In genomic region chr5:157222506-157223230, GRCh38 we compare ENCODE assay signal across 8 cellular contexts. TPM values are rescaled to one million over a fixed set of nuclear protein-coding genes. Genes with fewer than 3 reads are reported as not detected.
DNase-seq lines count a peak whose midpoint lies in the region; ATAC-seq, FAIRE-seq and TF ChIP-seq lines count a peak whose summit lies in the region.

No MANE protein-coding gene starts in this region.

- peak overlapping the region; percentile 33 for H3K27ac ChIP-seq in astrocyte (ENCODE audit: low read depth, low read length)

- H3K27me3 Mint-ChIP-seq in T-helper 1 cell treated with Interleukin-12 subunit alpha and Interleukin-12 subunit beta and Interleukin-4 antibody, amounts not matched to agents 30 μg/mL and 1 μg/mL, for 36 hours (ENCODE audit: low read depth): no peaks in the 10 kb centered on the region
- H3K27me3 Mint-ChIP-seq in astrocyte (ENCODE audit: low read depth, unreplicated experiment): no peaks in the 10 kb centered on the region

- no peak overlapping the region for H3K4me3 ChIP-seq in astrocyte (ENCODE audit: insufficient read depth, low read depth, low read length)

- H3K36me3 Mint-ChIP-seq in T-helper 1 cell treated with Interleukin-12 subunit alpha and Interleukin-12 subunit beta and Interleukin-4 antibody, amounts not matched to agents 30 μg/mL and 1 μg/mL, for 36 hours (ENCODE audit: low read depth): peaks cover 80% of the 10 kb centered on the region
- no peaks in the 10 kb centered on the region for H3K36me3 Mint-ChIP-seq in astrocyte (ENCODE audit: low read depth, unreplicated experiment)

- peak overlapping the region; percentile 7 for H3K9ac ChIP-seq in astrocyte (ENCODE audit: low read length)

- no peaks in the 10 kb centered on the region for H3K36me3 ChIP-seq in astrocyte (ENCODE audit: insufficient read depth, low read length)

- no peaks in the 10 kb centered on the region for H3K27me3 ChIP-seq in astrocyte (ENCODE audit: insufficient read depth, low read length)

- H2AFZ ChIP-seq in astrocyte (ENCODE audit: low read depth, low read length): no peak overlapping the region

- H3K4me1 ChIP-seq in astrocyte (ENCODE audit: insufficient read depth, low read length): peaks cover 7% of the 10 kb centered on the region

- peaks cover 75% of the 10 kb centered on the region for H3K4me1 Mint-ChIP-seq in T-helper 1 cell treated with Interleukin-12 subunit alpha and Interleukin-12 subunit beta and Interleukin-4 antibody, amounts not matched to agents 30 μg/mL and 1 μg/mL, for 36 hours (ENCODE audit: low read depth)
- H3K4me1 Mint-ChIP-seq in astrocyte (ENCODE audit: low read depth, unreplicated experiment): peaks cover 19% of the 10 kb centered on the region

- TF ChIP-seq POLR2A in GM12891 (IDR thresholded peaks at IDR 0.05; ENCODE audit: low read depth, low read length): no peak

- no peak for ATAC-seq in HG03342 (IDR thresholded peaks at IDR 0.05; ENCODE audit: unreplicated experiment)
- ATAC-seq in GM21737 (IDR thresholded peaks at IDR 0.05; ENCODE audit: unreplicated experiment): no peak
- no peak for ATAC-seq in GM19455 (IDR thresholded peaks at IDR 0.05; ENCODE audit: unreplicated experiment)

- FAIRE-seq in GM12891 (lab: Jason Lieb, UNC) (peak; percentile 73), astrocyte (lab: Jason Lieb, UNC) (peak; percentile 80)

- no peaks in the 10 kb centered on the region for H4K20me1 ChIP-seq in astrocyte (ENCODE audit: insufficient read depth, low read length)

- no peak for TF ChIP-seq CTCF in astrocyte (IDR thresholded peaks at IDR 0.05; ENCODE audit: insufficient read depth, low read depth, low read length)

- no peaks in the 10 kb centered on the region for H3K9me3 Mint-ChIP-seq in T-helper 1 cell treated with Interleukin-12 subunit alpha and Interleukin-12 subunit beta and Interleukin-4 antibody, amounts not matched to agents 30 μg/mL and 1 μg/mL, for 36 hours
- no peaks in the 10 kb centered on the region for H3K9me3 Mint-ChIP-seq in astrocyte (ENCODE audit: unreplicated experiment)

- peak overlapping the region; percentile 95 for H3K27ac Mint-ChIP-seq in T-helper 1 cell treated with Interleukin-12 subunit alpha and Interleukin-12 subunit beta and Interleukin-4 antibody, amounts not matched to agents 30 μg/mL and 1 μg/mL, for 36 hours
- peak overlapping the region; percentile 97 for H3K27ac Mint-ChIP-seq in astrocyte (ENCODE audit: unreplicated experiment)

- H3K4me3 Mint-ChIP-seq in T-helper 1 cell treated with Interleukin-12 subunit alpha and Interleukin-12 subunit beta and Interleukin-4 antibody, amounts not matched to agents 30 μg/mL and 1 μg/mL, for 36 hours: peak overlapping the region; percentile 87
- peak overlapping the region; percentile 21 for H3K4me3 Mint-ChIP-seq in astrocyte (ENCODE audit: unreplicated experiment)

- no peaks in the 10 kb centered on the region for H3K9me3 ChIP-seq in astrocyte (ENCODE audit: insufficient read depth, low read depth, low read length)

- DNase-seq in GM12891 (ENCODE audit: insufficient read length, low spot score) (no peak), astrocyte (ENCODE audit: low read depth) (peak; percentile 76), NCI-H524 treated with DMSO at 0.1 percent for 48 hours (lab: John Stamatoyannopoulos, UW) (no peak)
- DNase-seq in stimulated activated CD4-positive, alpha-beta T cell treated with anti-CD3 and anti-CD28 coated beads, Interleukin-2, amount 100 ng/mL, for 4 hours (ENCODE audit: low read depth): peak; percentile 86

- H3K79me2 ChIP-seq in astrocyte (ENCODE audit: insufficient read depth, low read length): no peaks in the 10 kb centered on the region

- H3K4me2 ChIP-seq in astrocyte (ENCODE audit: low read length): peak overlapping the region; percentile 55

TF ChIP-seq in GM12891, 5 proteins besides CTCF, POLR2A, EP300 and RAD21:
- TF ChIP-seq SPI1 (IDR thresholded peaks at IDR 0.05; ENCODE audit: low read depth, low read length): no peak
- no peak for TF ChIP-seq POLR2AphosphoS5 (IDR thresholded peaks at IDR 0.05; ENCODE audit: low read depth, low read length)
- no peak for TF ChIP-seq TAF1 (IDR thresholded peaks at IDR 0.05; ENCODE audit: low read depth, low read length)
- no peak for TF ChIP-seq PAX5 (IDR thresholded peaks at IDR 0.05; ENCODE audit: insufficient read depth, low read length, severe bottlenecking)
- no peak for TF ChIP-seq POU2F2 (IDR thresholded peaks at IDR 0.05; ENCODE audit: low read depth, low read length)

RNA-seq across cellular contexts. Expression of gene ITK, which starts 42.0 kb away (rescaled TPM):
- 1.1 TPM for polyA plus RNA-seq in GM12891 (2012; ENCODE audit: low read depth, missing spikeins)
- 0.48 and 0.67 TPM in 2 replicates for total RNA-seq in astrocyte

RNA-seq across cellular contexts. Expression of gene CYFIP2, which starts 43.3 kb away (rescaled TPM):
- 99.2 TPM for polyA plus RNA-seq in GM12891 (2012; ENCODE audit: low read depth, missing spikeins)
- 82.7 and 96.8 TPM in 2 replicates for total RNA-seq in astrocyte

RNA-seq across cellular contexts. Expression of gene GARIN3, which starts 56.6 kb away (rescaled TPM):
- polyA plus RNA-seq in GM12891 (2012; ENCODE audit: low read depth, missing spikeins): not detected
- not detected in 2 replicates for total RNA-seq in astrocyte

Comparison
In these comparisons a context has a peak if more than half of its experiments do, and no peak if none do; other contexts are left out.
1. DNase-seq: peak in astrocyte (single experiment) and stimulated activated CD4-positive, alpha-beta T cell treated with anti-CD3 and anti-CD28 coated beads, Interleukin-2, amount 100 ng/mL, for 4 hours (single experiment); none in GM12891 (single experiment) and NCI-H524 treated with DMSO at 0.1 percent for 48 hours (single experiment).